Comparison of ENCODE assay signal across 11 cellular contexts in the genomic region with DNA sequence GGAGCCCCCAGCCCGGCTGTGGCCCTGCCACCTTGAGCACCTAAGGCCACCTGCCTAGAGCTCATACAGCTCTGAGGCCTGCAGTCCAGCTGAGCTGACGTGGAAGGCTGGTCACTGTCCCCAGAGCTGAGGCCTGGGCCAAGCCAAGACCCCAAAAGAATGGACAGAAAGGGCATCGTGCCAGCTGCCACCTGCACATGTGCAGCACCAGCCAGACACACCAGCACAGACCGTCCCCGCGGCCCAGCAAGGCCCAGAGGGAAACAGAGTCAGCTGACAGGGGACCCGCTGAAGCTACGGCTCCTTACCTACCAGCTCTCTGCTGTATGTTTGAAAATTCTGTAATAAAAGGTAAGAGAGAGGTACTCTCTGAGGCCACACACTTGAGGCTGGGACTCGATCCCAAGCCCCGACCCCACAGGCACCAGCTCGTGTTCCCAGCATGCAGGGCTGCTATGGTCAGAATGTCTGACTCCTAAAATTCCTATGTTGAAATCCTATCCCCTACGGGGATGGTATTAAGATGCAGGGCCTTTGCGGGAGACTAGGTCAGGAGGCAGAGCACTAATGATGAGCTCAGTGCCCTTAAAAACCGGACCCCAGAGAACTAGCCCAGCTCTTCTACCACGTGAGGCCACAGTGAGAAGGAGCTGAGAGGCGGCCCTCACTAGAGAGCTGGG. TPM values are rescaled to one million over a fixed set of nuclear protein-coding genes. Genes with fewer than 3 reads are reported as not detected.
DNase-seq lines count a peak whose midpoint lies in the region; ATAC-seq and TF ChIP-seq lines count a peak whose summit lies in the region.
"Had no signal": no experiment of that assay in that cellular context is flagged by ENCODE, and none has a peak within 500 bp of the region (broad histone marks: within the 10 kb centered on the region; RNA-seq: fewer than 3 reads in every experiment).

No MANE protein-coding gene starts in this region.

- H2BK12ac ChIP-seq in trophoblast cell (ENCODE audit: low read length) = no peak overlapping the region

- no peak overlapping the region for H3K23ac ChIP-seq in trophoblast cell (ENCODE audit: low read length)

- H3K4me2 ChIP-seq in BLaER1 treated with 17β-estradiol and CSF1 and Interleukin-3, amounts not matched to agents 10 nM and 100 nM = peak overlapping the region in 9 of 11 experiments; percentile 47 to 87 (median 73); a peak in 18 of 22 replicates
- no peak overlapping the region for H3K4me2 ChIP-seq in trophoblast cell (ENCODE audit: low read length)

- no peak overlapping the region for H4K8ac ChIP-seq in trophoblast cell (ENCODE audit: low read depth, low read length)

- H3K79me1 ChIP-seq in trophoblast cell (ENCODE audit: low read length) = peaks cover 2% of the 10 kb centered on the region

- peak overlapping the region; percentile 80 for H3K18ac ChIP-seq in trophoblast cell (ENCODE audit: low read length)

- H3K9me3 ChIP-seq in BLaER1 treated with 17β-estradiol and CSF1 and Interleukin-3, amounts not matched to agents 10 nM and 100 nM (replicated peaks in 1 of 11) = no peaks in the 10 kb centered on the region
- no peaks in the 10 kb centered on the region for H3K9me3 ChIP-seq in SK-N-MC (ENCODE audit: low read depth, low read length)
- H3K9me3 ChIP-seq in trophoblast cell (ENCODE audit: insufficient read depth, low read depth, low read length) = peaks cover 3% of the 10 kb centered on the region
- H3K9me3 ChIP-seq in HAP-1 = no peaks in the 10 kb centered on the region

- no peak overlapping the region for H4K91ac ChIP-seq in trophoblast cell (ENCODE audit: low read depth, low read length)

- no peak overlapping the region for H2BK120ac ChIP-seq in trophoblast cell (ENCODE audit: insufficient read depth, low read length, poor library complexity)

- H3K4me1 ChIP-seq in BLaER1 treated with 17β-estradiol and CSF1 and Interleukin-3, amounts not matched to agents 10 nM and 100 nM = peaks cover 0 to 86% (median 74%) of the 10 kb centered on the region in 10 experiments; a peak in 16 of 20 replicates
- H3K4me1 ChIP-seq in trophoblast cell (ENCODE audit: control insufficient read depth in 1 of 2, insufficient read depth in 2 of 2, low read length in 2 of 2) (peaks cover 4 to 7% of the 10 kb centered on the region in 2 experiments), HAP-1 (no peaks in the 10 kb centered on the region)

- H4K20me1 ChIP-seq in BLaER1 treated with 17β-estradiol and CSF1 and Interleukin-3, amounts not matched to agents 10 nM and 100 nM = peaks cover 63 to 87% (median 85%) of the 10 kb centered on the region in 11 experiments

- H2AFZ ChIP-seq in trophoblast cell (ENCODE audit: insufficient read depth, low read length, poor library complexity) = no peak overlapping the region

- peak overlapping the region; percentile 18 for H3K14ac ChIP-seq in trophoblast cell (ENCODE audit: low read length)

- H2AK5ac ChIP-seq in trophoblast cell (ENCODE audit: low read length) = no peak overlapping the region

- H3K27me3 ChIP-seq in BLaER1 treated with 17β-estradiol and CSF1 and Interleukin-3, amounts not matched to agents 10 nM and 100 nM = no peaks in the 10 kb centered on the region
- no peaks in the 10 kb centered on the region for H3K27me3 ChIP-seq in trophoblast cell (ENCODE audit: insufficient read depth, low read length)
- H3K27me3 ChIP-seq in HAP-1 (ENCODE audit: low read depth) = no peaks in the 10 kb centered on the region

- in situ Hi-C loops in HAP-1 (cut with MboI; ENCODE audit: low sequenced_read_pairs) = no loop called here

- peak overlapping the region in 6 of 11 experiments; percentile 11 to 56 (median 31); a peak in 9 of 22 replicates for H3K9ac ChIP-seq in BLaER1 treated with 17β-estradiol and CSF1 and Interleukin-3, amounts not matched to agents 10 nM and 100 nM
- peak overlapping the region; percentile 45 for H3K9ac ChIP-seq in SK-N-MC (ENCODE audit: insufficient read length)
- H3K9ac ChIP-seq in trophoblast cell (ENCODE audit: low read length) = no peak overlapping the region

- peak overlapping the region; percentile 24 for H4K12ac ChIP-seq in trophoblast cell (ENCODE audit: low read depth, low read length)

- DNase-seq in SK-N-MC (ENCODE audit: low read depth, low spot score) = no peak
- DNase-seq in fibroblast of the aortic adventitia (ENCODE audit: low read depth) = peak; percentile 67
- DNase-seq in trophoblast cell = peak; percentile 70 to 88
- DNase-seq in HAP-1 (ENCODE audit: low spot score in 2 of 2) = no peak
- DNase-seq in HUDEP-2 (lab: John Stamatoyannopoulos, UW; ENCODE audit: unreplicated experiment in 76 of 76) = no peak
- DNase-seq: activated T-cell treated with anti-CD3 and anti-CD28 coated beads, Interleukin-2, amount 50 U/mL, for 48 hours; COR-L47; WERI-Rb-1 had no signal

- H3K4ac ChIP-seq in trophoblast cell (ENCODE audit: low read depth, low read length) = no peak overlapping the region

- no CpG with 5 or more reads among the region's 16 CpGs for WGBS in trophoblast cell (ENCODE audit: extremely low coverage, insufficient coverage, insufficient read length)

- H3K4me3 ChIP-seq in BLaER1 treated with 17β-estradiol and CSF1 and Interleukin-3, amounts not matched to agents 10 nM and 100 nM = no peak overlapping the region
- H3K4me3 ChIP-seq in SK-N-MC (no peak overlapping the region), fibroblast of the aortic adventitia (ENCODE audit: low read depth, low read length) (no peak overlapping the region), trophoblast cell (ENCODE audit: low read depth, low read length) (no peak overlapping the region), HAP-1 (no peak overlapping the region)

- ATAC-seq in GM21515 (IDR thresholded peaks at IDR 0.05; ENCODE audit: unreplicated experiment) (no peak), GM21526 (IDR thresholded peaks at IDR 0.05; ENCODE audit: low FRiP score, unreplicated experiment) (no peak)

- no peak overlapping the region for H3K27ac ChIP-seq in BLaER1 treated with 17β-estradiol and CSF1 and Interleukin-3, amounts not matched to agents 10 nM and 100 nM
- no peak overlapping the region for H3K27ac ChIP-seq in SK-N-MC
- no peak overlapping the region for H3K27ac ChIP-seq in trophoblast cell (ENCODE audit: low read depth, low read length)
- H3K27ac ChIP-seq: WERI-Rb-1 had no signal

- TF ChIP-seq CTCF in fibroblast of the aortic adventitia (IDR thresholded peaks at IDR 0.05; ENCODE audit: insufficient read depth, low read length) = no peak

- no peaks in the 10 kb centered on the region for H3K79me2 ChIP-seq in trophoblast cell (ENCODE audit: control insufficient read depth, insufficient read depth, low read length, poor library complexity)

- no peak overlapping the region for H2BK5ac ChIP-seq in trophoblast cell (ENCODE audit: low read depth, low read length, poor library complexity)

- peaks cover under 1 to 17% (median 5%) of the 10 kb centered on the region in 11 experiments; a peak in 17 of 22 replicates for H3K36me3 ChIP-seq in BLaER1 treated with 17β-estradiol and CSF1 and Interleukin-3, amounts not matched to agents 10 nM and 100 nM
- no peaks in the 10 kb centered on the region for H3K36me3 ChIP-seq in SK-N-MC (ENCODE audit: insufficient read depth, low read length)
- peaks cover 0 to 10% of the 10 kb centered on the region in 2 experiments for H3K36me3 ChIP-seq in trophoblast cell (ENCODE audit: control insufficient read depth in 1 of 2, insufficient read depth in 2 of 2, low read length in 2 of 2)
- H3K36me3 ChIP-seq in HAP-1 (replicated peaks) = no peaks in the 10 kb centered on the region
- H3K36me3 ChIP-seq: WERI-Rb-1 had no signal

RNA-seq across cellular contexts. Expression of gene BRF1, which starts 25.4 kb away (rescaled TPM):
- 28.8 and 49.4 TPM in 2 replicates for total RNA-seq in fibroblast of the aortic adventitia (ENCODE audit: low replicate concordance)
- 10.2 and 10.6 TPM in 2 replicates for polyA plus RNA-seq in trophoblast cell (2013)

RNA-seq across cellular contexts. Expression of gene BTBD6, which starts 27.1 kb away (rescaled TPM):
- total RNA-seq in fibroblast of the aortic adventitia (ENCODE audit: low replicate concordance) = 51.0 and 123 TPM in 2 replicates
- polyA plus RNA-seq in trophoblast cell (2013) = 18.3 and 18.8 TPM in 2 replicates

RNA-seq across cellular contexts. Expression of gene PACS2, which starts 39.1 kb away (rescaled TPM):
- total RNA-seq in fibroblast of the aortic adventitia (ENCODE audit: low replicate concordance) = 41.5 and 48.6 TPM in 2 replicates
- 36.7 and 36.9 TPM in 2 replicates for polyA plus RNA-seq in trophoblast cell (2013)

Comparison
In these comparisons a context has a peak if more than half of its experiments do, and no peak if none do; other contexts are left out.
1. DNase-seq: peak in fibroblast of the aortic adventitia (single experiment) and trophoblast cell (2 of 2); none in SK-N-MC (single experiment), HAP-1 (0 of 2) and HUDEP-2 (0 of 76).